In genomic region chr12:64273527-64274403, GRCh38 we compare ENCODE assay signal across 7 cellular contexts. TPM values are rescaled to one million over a fixed set of nuclear protein-coding genes. Genes with fewer than 3 reads are reported as not detected.
DNase-seq lines count a peak whose midpoint lies in the region; ATAC-seq and TF ChIP-seq lines count a peak whose summit lies in the region.

No MANE protein-coding gene starts in this region.

- H2BK5ac ChIP-seq in neuronal stem cell (ENCODE audit: low read length), result no peak overlapping the region

- H3K79me1 ChIP-seq in neuronal stem cell (ENCODE audit: low read depth, low read length), result no peaks in the 10 kb centered on the region

- no peak for TF ChIP-seq EP300 in sigmoid colon (IDR thresholded peaks at IDR 0.05)

- no peak overlapping the region for H4K91ac ChIP-seq in neuronal stem cell (ENCODE audit: low read depth, low read length, poor library complexity)

- H2BK15ac ChIP-seq in neuronal stem cell (ENCODE audit: low read length), result no peak overlapping the region

- no peak overlapping the region for H3K4me2 ChIP-seq in neuronal stem cell (ENCODE audit: insufficient read depth, low read length, poor library complexity, severe bottlenecking)

- peak; percentile 82 for ATAC-seq in GM21576 (IDR thresholded peaks at IDR 0.05; ENCODE audit: unreplicated experiment)

- H3K14ac ChIP-seq in neuronal stem cell (ENCODE audit: low read length), result no peak overlapping the region

- TF ChIP-seq POLR2A in sigmoid colon (IDR thresholded peaks at IDR 0.05), result no peak

- no peak overlapping the region for H4K8ac ChIP-seq in neuronal stem cell (ENCODE audit: low read depth, low read length)

- no peak overlapping the region for H3K4ac ChIP-seq in neuronal stem cell (ENCODE audit: low read length)

- no peak overlapping the region for H3K9ac ChIP-seq in neuronal stem cell (ENCODE audit: low read depth, low read length, poor library complexity)

- H2BK120ac ChIP-seq in neuronal stem cell (ENCODE audit: low read depth, low read length), result no peak overlapping the region

- H2BK12ac ChIP-seq in neuronal stem cell (ENCODE audit: low read length), result no peak overlapping the region

- no peaks in the 10 kb centered on the region for H3K36me3 ChIP-seq in neuronal stem cell (replicated peaks in 1 of 2; ENCODE audit: control insufficient read depth in 2 of 2, insufficient read depth in 2 of 2, low read length in 2 of 2)
- no peaks in the 10 kb centered on the region for H3K36me3 ChIP-seq in sigmoid colon

- peak; percentile 70 for TF ChIP-seq CTCF in cardiac fibroblast (IDR thresholded peaks at IDR 0.05; ENCODE audit: low read depth, low read length)
- TF ChIP-seq CTCF in sigmoid colon (IDR thresholded peaks at IDR 0.05), result no peak

- H3K27ac ChIP-seq in neuronal stem cell (replicated peaks; ENCODE audit: low read length), result no peak overlapping the region
- H3K27ac ChIP-seq in sigmoid colon, result no peak overlapping the region

- H3K4me1 ChIP-seq in neuronal stem cell (ENCODE audit: control insufficient read depth in 2 of 2, insufficient read depth in 1 of 2, low read depth in 1 of 2, low read length in 2 of 2) (peaks cover 0 to 2% of the 10 kb centered on the region in 2 donors), sigmoid colon (no peaks in the 10 kb centered on the region)

- intact Hi-C loops in sigmoid colon (cut with DNase I), result no loop called here

- no CpG with 5 or more reads among the region's 11 CpGs for WGBS in neuronal stem cell (ENCODE audit: extremely low coverage in 2 of 2, insufficient read length in 2 of 2, insufficient replicate concordance in 1 of 2), 2 donors
- WGBS in sigmoid colon, 2 donors, result 72 to 75% methylated on average over 11 of the region's 11 CpGs

- H3K4me3 ChIP-seq in cardiac fibroblast (replicated peaks in 1 of 2; ENCODE audit: low read depth in 2 of 2, low read length in 2 of 2) (no peak overlapping the region), neuronal stem cell (ENCODE audit: low read length in 2 of 2) (no peak overlapping the region), sigmoid colon (no peak overlapping the region)

- H2AFZ ChIP-seq in neuronal stem cell (ENCODE audit: low read length), result peak overlapping the region; percentile 79

- H3K9me3 ChIP-seq in neuronal stem cell (replicated peaks in 1 of 2; ENCODE audit: control insufficient read depth in 2 of 2, insufficient read depth in 1 of 2, low read depth in 1 of 2, low read length in 2 of 2) (no peaks in the 10 kb centered on the region), sigmoid colon (no peaks in the 10 kb centered on the region)

- no peak overlapping the region for H2AK5ac ChIP-seq in neuronal stem cell (ENCODE audit: low read depth, low read length)

- no peaks in the 10 kb centered on the region for H3K27me3 ChIP-seq in neuronal stem cell (ENCODE audit: control insufficient read depth in 3 of 3, insufficient read depth in 3 of 3, low read depth in 1 of 3, low read length in 3 of 3)
- no peaks in the 10 kb centered on the region for H3K27me3 ChIP-seq in sigmoid colon

- H3K23ac ChIP-seq in neuronal stem cell (ENCODE audit: low read depth, low read length, poor library complexity), result no peak overlapping the region

- DNase-seq in GM04504 (ENCODE audit: low read depth) (peak; percentile 5), MV-4-11 (lab: John Stamatoyannopoulos, UW) (peak; percentile 72), cardiac fibroblast (ENCODE audit: low read depth in 2 of 2) (peak; percentile 5 to 54), neuronal stem cell (ENCODE audit: low spot score) (no peak), sigmoid colon (no peak), hippocampal formation (lab: John Stamatoyannopoulos, UW) (no peak)

- H3K18ac ChIP-seq in neuronal stem cell (ENCODE audit: low read length), result peak overlapping the region; percentile 25

RNA-seq across cellular contexts. Expression of gene KICS2, which starts 51.7 kb away (rescaled TPM):
- 3.3 TPM for polyA plus RNA-seq in neuronal stem cell (2013, experiment 1 of 2)
- polyA plus RNA-seq in neuronal stem cell (2013, experiment 2 of 2), result 3.4 TPM
- 10 to 100 TPM in 1 of 4 donors, 1 to 10 TPM in 3; 3.6 to 10.7 (median 7.7) TPM for total RNA-seq in sigmoid colon
- polyA plus RNA-seq in sigmoid colon, result 1 to 10 TPM; 1.8 to 4.8 (median 4.4) TPM

Comparison
In these comparisons a context has a peak if more than half of its experiments do, and no peak if none do; other contexts are left out.
1. DNase-seq: peak in GM04504 (single experiment), MV-4-11 (single experiment) and cardiac fibroblast (2 of 2); none in neuronal stem cell (single experiment), sigmoid colon (single experiment) and hippocampal formation (0 of 2).